In the genomic region with DNA sequence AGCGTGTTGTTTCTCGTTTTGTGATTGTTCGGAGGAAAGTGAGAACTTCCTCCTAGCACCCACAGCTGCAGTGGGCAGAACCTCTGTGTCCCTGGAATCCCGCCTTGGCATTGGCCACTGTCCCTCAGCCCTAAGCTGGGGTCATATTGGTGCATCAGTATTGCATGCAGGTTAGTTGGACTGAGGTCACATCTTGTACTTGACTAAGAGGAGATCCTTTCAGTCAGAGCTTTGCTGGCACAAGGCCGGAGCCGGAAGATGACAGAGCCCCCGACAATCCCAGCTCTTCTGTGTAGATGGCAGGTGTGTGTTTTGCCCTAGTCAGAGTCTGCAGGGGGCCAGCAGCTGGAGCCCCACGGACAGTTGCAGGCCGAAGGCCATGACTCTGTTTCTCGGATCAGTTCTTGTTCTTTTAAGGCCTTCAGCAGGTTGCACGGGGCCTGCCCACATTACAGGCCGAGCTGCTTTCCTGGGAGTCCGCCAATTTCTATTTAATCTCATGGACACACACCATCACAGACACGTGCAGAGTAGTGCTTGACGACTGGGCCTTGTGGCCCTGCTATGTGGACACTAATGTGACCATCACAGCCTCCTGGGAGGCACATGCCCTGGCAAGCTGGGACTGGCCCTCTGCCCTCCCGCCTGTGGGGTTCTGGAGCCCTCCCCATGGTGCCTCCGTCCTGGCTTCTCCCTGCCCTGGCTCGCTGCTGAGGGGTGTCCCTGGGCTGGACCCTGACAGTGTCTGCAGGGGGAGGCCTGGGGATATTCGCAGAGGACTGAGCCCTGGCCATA, we compare ENCODE assay signal across 21 cellular contexts. TPM values are rescaled to one million over a fixed set of nuclear protein-coding genes. Genes with fewer than 3 reads are reported as not detected.
DNase-seq lines count a peak whose midpoint lies in the region; ATAC-seq and TF ChIP-seq lines count a peak whose summit lies in the region.
"Had no signal": no experiment of that assay in that cellular context is flagged by ENCODE, and none has a peak within 500 bp of the region (broad histone marks: within the 10 kb centered on the region; RNA-seq: fewer than 3 reads in every experiment).

No MANE protein-coding gene starts in this region.

- peaks cover 13% of the 10 kb centered on the region for H3K36me3 Mint-ChIP-seq in CD4-positive, CD25-positive, alpha-beta regulatory T cell
- peaks cover 20% of the 10 kb centered on the region for H3K36me3 Mint-ChIP-seq in activated CD4-positive, alpha-beta memory T cell treated with anti-CD3 and anti-CD28 coated beads for 36 hours

- no peak for ATAC-seq in CD4-positive, CD25-positive, alpha-beta regulatory T cell (ENCODE audit: low read depth in 2 of 2)
- ATAC-seq in heart right ventricle: peak; percentile 46 to 76 (median 62)
- no peak for ATAC-seq in PC-3
- ATAC-seq: A549; activated CD4-positive, alpha-beta T cell treated with anti-CD3 and anti-CD28 coated beads for 36 hours; activated naive CD8-positive, alpha-beta T cell treated with anti-CD3 and anti-CD28 coated beads, Interleukin-2, amount 50 U/mL, for 24 hours had no signal

- H4K20me1 ChIP-seq in PC-3 (ENCODE audit: low read length): peaks cover 14% of the 10 kb centered on the region

- POLR2A ChIA-PET in activated CD4-positive, alpha-beta memory T cell treated with anti-CD3 and anti-CD28 coated beads for 36 hours (lab: Charles Lee): no interaction called here
- POLR2A ChIA-PET in PC-3 (lab: Charles Lee; ENCODE audit: unreplicated experiment): no interaction called here

- no peak overlapping the region for H3K4me2 ChIP-seq in PC-3 (ENCODE audit: low read length)
- H3K4me2 ChIP-seq: A549, hepatocyte had no signal

- H2AFZ ChIP-seq in PC-3 (ENCODE audit: low read length): no peak overlapping the region
- H2AFZ ChIP-seq: hepatocyte had no signal

- CTCF ChIA-PET in activated CD4-positive, alpha-beta memory T cell treated with anti-CD3 and anti-CD28 coated beads for 36 hours (lab: Charles Lee): interaction anchor here (1.2 kb wide), 1 partner anchor 12 kb away, joined by 7 read pairs; no protein-coding TSS in a partner anchor
- CTCF ChIA-PET in PC-3 (lab: Charles Lee): no interaction called here

- peaks cover 14% of the 10 kb centered on the region for H3K4me1 ChIP-seq in CD4-positive, CD25-positive, alpha-beta regulatory T cell (ENCODE audit: control insufficient read depth, insufficient read depth, low read length, poor library complexity, severe bottlenecking)
- peaks cover 12 to 93% (median 61%) of the 10 kb centered on the region in 9 donors for H3K4me1 ChIP-seq in heart right ventricle
- H3K4me1 ChIP-seq in rectal smooth muscle tissue (ENCODE audit: control insufficient read depth, insufficient read depth, low read length): peaks cover 35% of the 10 kb centered on the region
- H3K4me1 ChIP-seq in PC-3 (ENCODE audit: insufficient read depth, low read length): peaks cover 14% of the 10 kb centered on the region; the same call in 1 of the 2 replicates
- H3K4me1 ChIP-seq: BE2C had no signal

- no peak overlapping the region for H3K4me3 ChIP-seq in CD4-positive, CD25-positive, alpha-beta regulatory T cell (ENCODE audit: low read depth, low read length)
- H3K4me3 ChIP-seq in heart right ventricle (no peak overlapping the region), rectal smooth muscle tissue (ENCODE audit: low read length) (no peak overlapping the region), PC-3 (ENCODE audit: low read length) (no peak overlapping the region)
- H3K4me3 ChIP-seq: A549, hepatocyte had no signal

- intact Hi-C loops in activated CD4-positive, alpha-beta memory T cell treated with anti-CD3 and anti-CD28 coated beads for 36 hours (cut with micrococcal nuclease): no loop called here
- intact Hi-C loops in heart right ventricle (cut with DNase I) (no loop called here), PC-3 (cut with micrococcal nuclease) (no loop called here)

- H3F3A ChIP-seq in PC-3 (ENCODE audit: low read length, unreplicated experiment): no peaks in the 10 kb centered on the region

- no TSS peak for BruUV-seq in PC-3 (replicated peaks; lab: Mats Ljungman, UMichigan)

- H3K9me2 ChIP-seq in PC-3 (replicated peaks; ENCODE audit: low read length): no peaks in the 10 kb centered on the region

- H3K27me3 ChIP-seq in CD4-positive, CD25-positive, alpha-beta regulatory T cell (ENCODE audit: control insufficient read depth, insufficient read depth, low read length): no peaks in the 10 kb centered on the region
- H3K27me3 ChIP-seq in heart right ventricle (no peaks in the 10 kb centered on the region), rectal smooth muscle tissue (ENCODE audit: control insufficient read depth, insufficient read depth, low read length) (no peaks in the 10 kb centered on the region), PC-3 (ENCODE audit: low read length) (no peaks in the 10 kb centered on the region)
- H3K27me3 ChIP-seq: BE2C, brain microvascular endothelial cell, hepatocyte had no signal

- peak overlapping the region in 2 of 3 donors; percentile 55 to 94 for H3K27ac Mint-ChIP-seq in CD4-positive, CD25-positive, alpha-beta regulatory T cell
- peak overlapping the region; percentile 94 for H3K27ac Mint-ChIP-seq in activated CD4-positive, alpha-beta memory T cell treated with anti-CD3 and anti-CD28 coated beads for 36 hours
- H3K27ac Mint-ChIP-seq: activated CD4-positive, alpha-beta T cell treated with anti-CD3 and anti-CD28 coated beads for 36 hours; activated naive CD8-positive, alpha-beta T cell treated with anti-CD3 and anti-CD28 coated beads, Interleukin-2, amount 50 U/mL, for 24 hours; type B pancreatic cell had no signal

- peaks cover 97% of the 10 kb centered on the region for H3K79me2 ChIP-seq in PC-3 (ENCODE audit: low read length)

- H3K9me3 ChIP-seq in CD4-positive, CD25-positive, alpha-beta regulatory T cell (ENCODE audit: control insufficient read depth in 2 of 2, low read length in 2 of 2): no peaks in the 10 kb centered on the region
- no peaks in the 10 kb centered on the region for H3K9me3 ChIP-seq in heart right ventricle
- H3K9me3 ChIP-seq in PC-3 (ENCODE audit: low read length): no peaks in the 10 kb centered on the region
- H3K9me3 ChIP-seq: A549, BE2C had no signal

- H3K9ac ChIP-seq in rectal smooth muscle tissue (ENCODE audit: low read length): no peak overlapping the region
- H3K9ac ChIP-seq in PC-3 (ENCODE audit: low read length): no peak overlapping the region

- H3K9me3 Mint-ChIP-seq in CD4-positive, CD25-positive, alpha-beta regulatory T cell: no peaks in the 10 kb centered on the region
- H3K9me3 Mint-ChIP-seq in activated CD4-positive, alpha-beta memory T cell treated with anti-CD3 and anti-CD28 coated beads for 36 hours: no peaks in the 10 kb centered on the region
- H3K9me3 Mint-ChIP-seq: activated naive CD8-positive, alpha-beta T cell treated with anti-CD3 and anti-CD28 coated beads, Interleukin-2, amount 50 U/mL, for 24 hours; type B pancreatic cell had no signal

- WGBS in heart right ventricle, 2 donors: 68% methylated on average over 19 of the region's 19 CpGs

- TF ChIP-seq CTCF in heart right ventricle (IDR thresholded peaks at IDR 0.05) (no peak), PC-3 (conservative IDR thresholded peaks at IDR 0.05; ENCODE audit: low read depth, low read length) (no peak)

- H3K4me1 Mint-ChIP-seq in CD4-positive, CD25-positive, alpha-beta regulatory T cell: peaks cover 18 to 51% (median 22%) of the 10 kb centered on the region in 4 donors
- H3K4me1 Mint-ChIP-seq in activated CD4-positive, alpha-beta memory T cell treated with anti-CD3 and anti-CD28 coated beads for 36 hours (ENCODE audit: low read depth): peaks cover 38% of the 10 kb centered on the region

- H3K27ac ChIP-seq in CD4-positive, CD25-positive, alpha-beta regulatory T cell (ENCODE audit: insufficient read depth, low read length, poor library complexity, severe bottlenecking): no peak overlapping the region
- H3K27ac ChIP-seq in heart right ventricle: peak overlapping the region; percentile 14 to 92 (median 76)
- H3K27ac ChIP-seq in rectal smooth muscle tissue (ENCODE audit: low read depth, low read length): peak overlapping the region; percentile 81
- no peak overlapping the region for H3K27ac ChIP-seq in PC-3 (ENCODE audit: low read length)
- H3K27ac ChIP-seq: A549, brain microvascular endothelial cell, hepatocyte had no signal

- H3K27me3 Mint-ChIP-seq in CD4-positive, CD25-positive, alpha-beta regulatory T cell: no peaks in the 10 kb centered on the region
- no peaks in the 10 kb centered on the region for H3K27me3 Mint-ChIP-seq in activated CD4-positive, alpha-beta memory T cell treated with anti-CD3 and anti-CD28 coated beads for 36 hours
- H3K27me3 Mint-ChIP-seq: activated CD4-positive, alpha-beta T cell treated with anti-CD3 and anti-CD28 coated beads for 36 hours; activated naive CD8-positive, alpha-beta T cell treated with anti-CD3 and anti-CD28 coated beads, Interleukin-2, amount 50 U/mL, for 24 hours; type B pancreatic cell had no signal

- peak overlapping the region in 1 of 4 donors; percentile 27 for H3K4me3 Mint-ChIP-seq in CD4-positive, CD25-positive, alpha-beta regulatory T cell
- no peak overlapping the region for H3K4me3 Mint-ChIP-seq in activated CD4-positive, alpha-beta memory T cell treated with anti-CD3 and anti-CD28 coated beads for 36 hours
- H3K4me3 Mint-ChIP-seq: activated CD4-positive, alpha-beta T cell treated with anti-CD3 and anti-CD28 coated beads for 36 hours; activated naive CD8-positive, alpha-beta T cell treated with anti-CD3 and anti-CD28 coated beads, Interleukin-2, amount 50 U/mL, for 24 hours; type B pancreatic cell had no signal

- no peak for DNase-seq in CD4-positive, CD25-positive, alpha-beta regulatory T cell
- no peak for DNase-seq in activated CD4-positive, alpha-beta memory T cell treated with anti-CD3 and anti-CD28 coated beads for 36 hours
- DNase-seq in heart right ventricle (peak; percentile 16 to 56), PC-3 (no peak), SW 1271 (lab: John Stamatoyannopoulos, UW) (no peak), DMS79 (lab: John Stamatoyannopoulos, UW) (no peak), nucleus accumbens (lab: John Stamatoyannopoulos, UW) (no peak)
- DNase-seq: activated CD4-positive, alpha-beta T cell treated with anti-CD3 and anti-CD28 coated beads for 36 hours; activated CD8-positive, alpha-beta memory T cell treated with anti-CD3 and anti-CD28 coated beads, Interleukin-2, amount 50 U/mL, for 4 hours; activated naive CD8-positive, alpha-beta T cell treated with anti-CD3 and anti-CD28 coated beads, Interleukin-2, amount 50 U/mL, for 24 hours; BE2C; brain microvascular endothelial cell; Calu3; NCI-H2107; NCI-H524; SHP77; stimulated activated naive CD4-positive, alpha-beta T cell had no signal

- H3K36me3 ChIP-seq in CD4-positive, CD25-positive, alpha-beta regulatory T cell (ENCODE audit: control insufficient read depth, insufficient read depth, low read length): peaks cover 35% of the 10 kb centered on the region
- H3K36me3 ChIP-seq in heart right ventricle: peaks cover 0 to 56% (median 5%) of the 10 kb centered on the region in 9 donors
- H3K36me3 ChIP-seq in rectal smooth muscle tissue (ENCODE audit: control insufficient read depth, insufficient read depth, low read length): no peaks in the 10 kb centered on the region
- H3K36me3 ChIP-seq in PC-3 (ENCODE audit: low read depth, low read length): peaks cover 29% of the 10 kb centered on the region
- H3K36me3 ChIP-seq: brain microvascular endothelial cell had no signal

RNA-seq across cellular contexts. Expression of gene SNAP47, which starts 14.9 kb away (rescaled TPM):
- total RNA-seq in CD4-positive, CD25-positive, alpha-beta regulatory T cell: 26.3 TPM
- polyA plus RNA-seq in CD4-positive, CD25-positive, alpha-beta regulatory T cell: 10 to 100 TPM; 47.0 to 60.1 (median 52.0) TPM
- total RNA-seq in activated CD4-positive, alpha-beta memory T cell treated with anti-CD3 and anti-CD28 coated beads for 36 hours: 10 to 100 TPM; 30.9 to 32.5 TPM
- 100 to 1,000 TPM in 1 of 10 donors, 10 to 100 TPM in 9; 23.2 to 102 (median 65.4) TPM for total RNA-seq in heart right ventricle
- 10 to 100 TPM; 18.4 to 22.9 TPM for polyA plus RNA-seq in heart right ventricle
- total RNA-seq in PC-3 (2014; rRNA removed): 123 and 145 TPM in 2 replicates

RNA-seq across cellular contexts. Expression of gene JMJD4, which starts 15.0 kb away (rescaled TPM):
- 9.7 TPM for total RNA-seq in CD4-positive, CD25-positive, alpha-beta regulatory T cell
- 10 to 100 TPM; 22.3 to 28.9 (median 26.8) TPM for polyA plus RNA-seq in CD4-positive, CD25-positive, alpha-beta regulatory T cell
- 10 to 100 TPM; 15.2 to 16.1 TPM for total RNA-seq in activated CD4-positive, alpha-beta memory T cell treated with anti-CD3 and anti-CD28 coated beads for 36 hours
- total RNA-seq in heart right ventricle: 10 to 100 TPM in 5 of 10 donors, 1 to 10 TPM in 5; 7.6 to 13.4 (median 9.9) TPM
- polyA plus RNA-seq in heart right ventricle: 10 to 100 TPM; 10.4 to 13.0 TPM
- 80.5 and 87.8 TPM in 2 replicates for total RNA-seq in PC-3 (2014; rRNA removed)

Comparison
In these comparisons a context has a peak if more than half of its experiments do, and no peak if none do; other contexts are left out.
1. ATAC-seq: peak in heart right ventricle (8 of 8); none in CD4-positive, CD25-positive, alpha-beta regulatory T cell (0 of 2) and PC-3 (single experiment).
2. DNase-seq: peak in heart right ventricle (2 of 2); none in CD4-positive, CD25-positive, alpha-beta regulatory T cell (0 of 3), activated CD4-positive, alpha-beta memory T cell treated with anti-CD3 and anti-CD28 coated beads for 36 hours (single experiment), PC-3 (single experiment), SW 1271 (0 of 2), DMS79 (single experiment) and nucleus accumbens (0 of 56).
3. H3K27ac ChIP-seq: peak in heart right ventricle (10 of 10) and rectal smooth muscle tissue (single experiment); none in CD4-positive, CD25-positive, alpha-beta regulatory T cell (single experiment) and PC-3 (single experiment).